ENCODE assay signal across 8 cellular contexts in genomic region chr4:55395529-55396304, GRCh38. TPM values are rescaled to one million over a fixed set of nuclear protein-coding genes. Genes with fewer than 3 reads are reported as not detected.
DNase-seq lines count a peak whose midpoint lies in the region; ATAC-seq and TF ChIP-seq lines count a peak whose summit lies in the region.

Gene TMEM165 (plus strand): TSS chr4:55395957. CDS start chr4:55396190, 233 bp downstream.

- H3K27me3 ChIP-seq in osteoblast (ENCODE audit: insufficient read depth, low read length) (no peaks in the 10 kb centered on the region), testis (no peaks in the 10 kb centered on the region)

- H3K9me3 ChIP-seq in osteoblast (ENCODE audit: low read depth, low read length) (no peaks in the 10 kb centered on the region), testis (no peaks in the 10 kb centered on the region)

- intact Hi-C loops in testis (cut with DNase I; ENCODE audit: low total_unique reads), result loop anchor here (5.0 kb wide), 1 partner anchor 152 kb away; the partner anchor contains the start of gene CLOCK

- 0 to 2% methylated on average over 29 to 79 of the region's 95 CpGs for WGBS in testis, 2 donors

- TF ChIP-seq POLR2A in testis (IDR thresholded peaks at IDR 0.05), result peak; percentile 86

- peak within 1 kb of the TSS; percentile 81 for H3K4me3 ChIP-seq in osteoblast (ENCODE audit: insufficient read depth, low read length)
- H3K4me3 ChIP-seq in testis, result peak within 1 kb of the TSS; percentile 87 to 98

- DNase-seq in GM10266 (ENCODE audit: extremely low spot score) (peak; percentile 91), NCI-H1092 treated with DMSO at 0.1 percent for 48 hours (lab: John Stamatoyannopoulos, UW) (peak; percentile 92), SKM-1 (lab: John Stamatoyannopoulos, UW; ENCODE audit: unreplicated experiment) (peak; percentile 89), glomerular endothelial cell (ENCODE audit: extremely low read depth, low read depth, low spot score) (no peak), osteoblast (ENCODE audit: insufficient read length, low spot score, missing footprints) (peak; percentile 93), testis (peak; percentile 95)
- DNase-seq in activated naive CD4-positive, alpha-beta T cell treated with anti-CD3 and anti-CD28 coated beads, Interleukin-2, amount 50 U/mL, for 72 hours (ENCODE audit: low spot score in 2 of 2), result peak; percentile 91

- TF ChIP-seq CTCF in GM10266 (IDR thresholded peaks at IDR 0.05; ENCODE audit: control insufficient read depth, insufficient read depth, low read depth, missing control alignments), result no peak
- TF ChIP-seq CTCF in osteoblast (IDR thresholded peaks at IDR 0.05; ENCODE audit: extremely low read depth, low read depth, low read length), result peak; percentile 20
- peak in 2 of 3 experiments; percentile 8 to 22 for TF ChIP-seq CTCF in testis (IDR thresholded peaks at IDR 0.05)

- peak within 1 kb of the TSS; percentile 91 to 99 for H3K27ac Mint-ChIP-seq in activated naive CD4-positive, alpha-beta T cell treated with anti-CD3 and anti-CD28 coated beads, Interleukin-2, amount 50 U/mL, for 72 hours

- H3K36me3 ChIP-seq in osteoblast (ENCODE audit: insufficient read depth, low read length) (peaks cover 21% of the 10 kb centered on the region), testis (ENCODE audit: low read depth, missing control alignments) (no peaks in the 10 kb centered on the region)

- peaks cover 45% of the 10 kb centered on the region for H3K79me2 ChIP-seq in osteoblast (ENCODE audit: insufficient read depth, low read length)

- H3K27ac ChIP-seq in osteoblast (ENCODE audit: low read depth, low read length) (peak within 1 kb of the TSS; percentile 92), testis (peak within 1 kb of the TSS; percentile 93 to 99)

- H4K20me1 ChIP-seq in osteoblast (ENCODE audit: insufficient read depth, low read length), result peaks cover 39% of the 10 kb centered on the region

- peak within 1 kb of the TSS; percentile 86 for H2AFZ ChIP-seq in osteoblast (ENCODE audit: low read length)

- H3K4me1 ChIP-seq in osteoblast (ENCODE audit: insufficient read depth, low read length), result peaks cover 19% of the 10 kb centered on the region
- peaks cover 23% of the 10 kb centered on the region for H3K4me1 ChIP-seq in testis

- no peaks in the 10 kb centered on the region for H3K9me3 Mint-ChIP-seq in activated naive CD4-positive, alpha-beta T cell treated with anti-CD3 and anti-CD28 coated beads, Interleukin-2, amount 50 U/mL, for 72 hours

- peak within 1 kb of the TSS; percentile 96 for H3K4me2 ChIP-seq in osteoblast (ENCODE audit: insufficient read depth, low read length)

- ATAC-seq in HG02623 (IDR thresholded peaks at IDR 0.05; ENCODE audit: unreplicated experiment), result peak; percentile 93
- peak; percentile 97 for ATAC-seq in activated naive CD4-positive, alpha-beta T cell treated with anti-CD3 and anti-CD28 coated beads, Interleukin-2, amount 50 U/mL, for 72 hours

- peaks cover 26 to 27% of the 10 kb centered on the region in 2 donors for H3K36me3 Mint-ChIP-seq in activated naive CD4-positive, alpha-beta T cell treated with anti-CD3 and anti-CD28 coated beads, Interleukin-2, amount 50 U/mL, for 72 hours

RNA-seq across cellular contexts. Expression of gene TMEM165, which starts in this region (rescaled TPM):
- 10 to 100 TPM; 64.5 to 71.3 TPM for total RNA-seq in activated naive CD4-positive, alpha-beta T cell treated with anti-CD3 and anti-CD28 coated beads, Interleukin-2, amount 50 U/mL, for 72 hours
- total RNA-seq in glomerular endothelial cell (151 and 228 TPM in 2 replicates), osteoblast (151 and 163 TPM in 2 replicates), testis (100 to 1,000 TPM in 1 of 2 donors, 10 to 100 TPM in 1; 94.8 to 122 TPM)
- polyA plus RNA-seq in testis (ENCODE audit: insufficient read depth, low read depth, low replicate concordance), result 39.9 TPM
